8 cellular contexts compared by ENCODE assay signal in the genomic region with DNA sequence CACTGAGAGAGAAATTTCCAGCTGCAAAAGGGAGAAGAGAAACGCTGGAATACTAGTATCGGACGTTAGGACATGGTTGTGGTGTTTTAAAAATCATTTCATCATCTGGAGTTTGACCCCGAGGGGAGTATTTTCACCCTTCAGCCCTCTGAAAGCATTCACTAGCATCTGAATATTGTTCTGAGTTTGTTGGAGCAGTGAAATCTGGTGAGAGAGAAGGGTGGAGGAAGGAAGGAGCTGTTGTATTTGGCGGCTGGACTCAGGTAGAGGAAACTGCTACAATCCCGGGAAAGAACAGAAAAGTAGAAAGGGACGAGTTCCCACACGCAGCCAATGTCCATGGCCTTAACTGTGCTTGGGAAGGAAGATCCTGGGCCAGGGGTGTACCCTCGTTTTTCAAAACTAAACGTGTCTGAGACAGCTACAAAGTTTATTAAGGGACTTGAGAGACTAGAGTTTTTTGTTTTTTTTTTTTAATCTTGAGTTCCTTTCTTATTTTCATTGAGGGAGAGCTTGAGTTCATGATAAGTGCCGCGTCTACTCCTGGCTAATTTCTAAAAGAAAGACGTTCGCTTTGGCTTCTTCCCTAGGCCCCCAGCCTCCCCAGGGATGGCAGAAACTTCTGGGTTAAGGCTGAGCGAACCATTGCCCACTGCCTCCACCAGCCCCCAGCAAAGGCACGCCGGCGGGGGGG. TPM values are rescaled to one million over a fixed set of nuclear protein-coding genes. Genes with fewer than 3 reads are reported as not detected.
DNase-seq lines count a peak whose midpoint lies in the region; ATAC-seq and TF ChIP-seq lines count a peak whose summit lies in the region.

No MANE protein-coding gene starts in this region.

- DNase-seq in G401 (ENCODE audit: low spot score), result peak; percentile 68
- no peak for DNase-seq in LNCaP clone FGC (ENCODE audit: low read depth)
- DNase-seq in adrenal gland, result peak in 1 of 7 donors; percentile 48
- no peak for DNase-seq in NCI-H128 (lab: John Stamatoyannopoulos, UW; ENCODE audit: unreplicated experiment)

- 3 to 7% (median 4%) methylated on average over 14 to 18 of the region's 18 CpGs for WGBS in adrenal gland, 4 donors

- H3K36me3 ChIP-seq in adrenal gland (replicated peaks in 1 of 2) (peaks cover 0 to 17% of the 10 kb centered on the region in 2 donors), skeletal muscle satellite cell (ENCODE audit: insufficient read depth, low read length) (peaks cover 33% of the 10 kb centered on the region)

- intact Hi-C loops in adrenal gland (cut with DNase I), result no loop called here

- no peak for TF ChIP-seq POLR2A in adrenal gland (IDR thresholded peaks at IDR 0.05)

- peak overlapping the region; percentile 95 for H3K4me2 ChIP-seq in skeletal muscle satellite cell (ENCODE audit: low read length)

- H3K4me3 ChIP-seq in LNCaP clone FGC (ENCODE audit: low read depth, low read length) (peak overlapping the region; percentile 96), adrenal gland (peak overlapping the region in 3 of 4 donors; percentile 25 to 99 (median 91)), iPS-11a (ENCODE audit: low read depth, low read length) (peak overlapping the region; percentile 90), skeletal muscle satellite cell (ENCODE audit: low read length) (peak overlapping the region; percentile 98)

- ATAC-seq in HG03175 (IDR thresholded peaks at IDR 0.05; ENCODE audit: unreplicated experiment), result no peak
- ATAC-seq in GM21737 (IDR thresholded peaks at IDR 0.05; ENCODE audit: unreplicated experiment), result no peak

- in situ Hi-C loops in G401 (cut with HindIII; ENCODE audit: low sequenced_read_pairs), result no loop called here

- peak overlapping the region; percentile 94 to 100 (median 97) for H3K27ac ChIP-seq in adrenal gland

- H3K9me3 ChIP-seq in adrenal gland (replicated peaks in 1 of 3) (no peaks in the 10 kb centered on the region), skeletal muscle satellite cell (replicated peaks; ENCODE audit: low read length) (no peaks in the 10 kb centered on the region)

- H3K4me1 ChIP-seq in adrenal gland (replicated peaks in 1 of 2), result peaks cover 22 to 42% of the 10 kb centered on the region in 2 donors
- peaks cover 46% of the 10 kb centered on the region for H3K4me1 ChIP-seq in skeletal muscle satellite cell (ENCODE audit: control insufficient read depth, insufficient read depth, low read length)

- H3K27me3 ChIP-seq in adrenal gland, result no peaks in the 10 kb centered on the region
- no peaks in the 10 kb centered on the region for H3K27me3 ChIP-seq in skeletal muscle satellite cell (ENCODE audit: control insufficient read depth, insufficient read depth, low read length)

- peak overlapping the region; percentile 98 for H3K9ac ChIP-seq in skeletal muscle satellite cell (ENCODE audit: low read depth, low read length)

- TF ChIP-seq CTCF in LNCaP clone FGC (IDR thresholded peaks at IDR 0.05; ENCODE audit: control insufficient read depth, extremely low read depth, insufficient read depth) (no peak), adrenal gland (IDR thresholded peaks at IDR 0.05) (no peak)

RNA-seq across cellular contexts. Expression of a gene that starts 0.9 kb away (rescaled TPM):
- total RNA-seq in G401 (2014; rRNA removed; shearing (Covaris generic)), result 65.6 and 81.7 TPM in 2 replicates
- 10 to 100 TPM; 37.9 to 97.8 (median 71.1) TPM for total RNA-seq in adrenal gland
- polyA plus RNA-seq in adrenal gland, result 10 to 100 TPM; 18.2 to 80.3 (median 25.3) TPM
- 13.9 and 17.5 TPM in 2 replicates for total RNA-seq in skeletal muscle satellite cell (2012; rRNA removed)

RNA-seq across cellular contexts. Expression of a gene that starts 20.3 kb away (rescaled TPM):
- 1.0 and 1.3 TPM in 2 replicates for total RNA-seq in G401 (2014; rRNA removed; shearing (Covaris generic))
- total RNA-seq in adrenal gland, result 1 to 10 TPM in 2 of 8 donors, under 1 TPM in 3, not detected in 3; 0.56 to 1.1 (median 0.68) TPM
- 1 to 10 TPM in 2 of 3 donors, under 1 TPM in 1; 0.98 to 1.8 (median 1.1) TPM for polyA plus RNA-seq in adrenal gland
- total RNA-seq in skeletal muscle satellite cell (2012; rRNA removed), result 0.22 and 0.25 TPM in 2 replicates
